8 cellular contexts compared by ENCODE assay signal in genomic region chr18:45687617-45688016, GRCh38. TPM values are rescaled to one million over a fixed set of nuclear protein-coding genes. Genes with fewer than 3 reads are reported as not detected.
DNase-seq lines count a peak whose midpoint lies in the region; ATAC-seq lines count a peak whose summit lies in the region.

No MANE protein-coding gene starts in this region.

- DNase-seq in GF-D8 (lab: John Stamatoyannopoulos, UW): peak; percentile 69
- DNase-seq in activated naive CD4-positive, alpha-beta T cell treated with anti-CD3 and anti-CD28 coated beads, Interleukin-2, amount 50 U/mL, for 16 hours: peak; percentile 20
- DNase-seq in posterior vena cava (ENCODE audit: low spot score): no peak
- no peak for DNase-seq in dermis blood vessel endothelial cell
- DNase-seq in glomerular visceral epithelial cell (ENCODE audit: extremely low spot score): no peak

- intact Hi-C loops in posterior vena cava (cut with DNase I): loop anchor here in 1 of 2 donors (10.0 kb wide), 1 partner anchor 187 kb away; no protein-coding TSS in a partner anchor

- ATAC-seq in GM19395 (IDR thresholded peaks at IDR 0.05; ENCODE audit: unreplicated experiment): peak; percentile 47
- peak; percentile 29 for ATAC-seq in HG03342 (IDR thresholded peaks at IDR 0.05; ENCODE audit: unreplicated experiment)
- ATAC-seq in GM18858 (IDR thresholded peaks at IDR 0.05; ENCODE audit: unreplicated experiment): no peak

RNA-seq across cellular contexts. Expression of gene SLC14A1, which starts 36.4 kb away (rescaled TPM):
- total RNA-seq in posterior vena cava (1 to 10 TPM; 1.4 to 2.2 TPM), dermis blood vessel endothelial cell (not detected in 2 replicates)

Comparison
In these comparisons a context has a peak if more than half of its experiments do, and no peak if none do; other contexts are left out.
1. DNase-seq: peak in GF-D8 (single experiment) and activated naive CD4-positive, alpha-beta T cell treated with anti-CD3 and anti-CD28 coated beads, Interleukin-2, amount 50 U/mL, for 16 hours (single experiment); none in posterior vena cava (single experiment), dermis blood vessel endothelial cell (single experiment) and glomerular visceral epithelial cell (single experiment).